Comparison of ENCODE assay signal across 11 cellular contexts in genomic region chr10:102777696-102778530, GRCh38. TPM values are rescaled to one million over a fixed set of nuclear protein-coding genes. Genes with fewer than 3 reads are reported as not detected.
A peak's percentile ranks its signal among the peaks of the same experiment; 100 is the strongest.
DNase-seq lines count a peak whose midpoint lies in the region; ATAC-seq and TF ChIP-seq lines count a peak whose summit lies in the region.
"Had no signal": no experiment of that assay in that cellular context is flagged by ENCODE, and none has a peak within 500 bp of the region (broad histone marks: within the 10 kb centered on the region; RNA-seq: fewer than 3 reads in every experiment).

No MANE protein-coding gene starts in this region.

- H3K4me3 ChIP-seq in Jurkat, Clone E6-1 (ENCODE audit: low read length), result no peak overlapping the region
- H3K4me3 ChIP-seq in mesenchymal stem cell (ENCODE audit: insufficient read depth in 1 of 2, low read depth in 1 of 2, low read length in 2 of 2), result no peak overlapping the region
- no peak overlapping the region for H3K4me3 ChIP-seq in stomach
- H3K4me3 ChIP-seq: SJSA1 had no signal

- peak overlapping the region; percentile 83 for H2BK15ac ChIP-seq in mesenchymal stem cell (ENCODE audit: low read depth, poor library complexity, severe bottlenecking)

- H3K36me3 ChIP-seq in mesenchymal stem cell (ENCODE audit: control insufficient read depth in 1 of 2, insufficient read depth in 2 of 2, low read depth in 1 of 2, low read length in 2 of 2), result peaks cover 0 to 10% of the 10 kb centered on the region in 2 experiments
- no peaks in the 10 kb centered on the region for H3K36me3 ChIP-seq in stomach
- H3K36me3 ChIP-seq: ovary, SJSA1 had no signal

- peak overlapping the region; percentile 66 to 81 for H3K4ac ChIP-seq in mesenchymal stem cell (ENCODE audit: low read depth in 1 of 2, low read length in 2 of 2)

- H4K91ac ChIP-seq in mesenchymal stem cell (ENCODE audit: low read length), result peak overlapping the region; percentile 57

- H3K4me2 ChIP-seq in mesenchymal stem cell (ENCODE audit: low read length, poor library complexity, severe bottlenecking), result no peak overlapping the region

- peak overlapping the region; percentile 86 to 91 for H3K18ac ChIP-seq in mesenchymal stem cell (ENCODE audit: low read depth in 1 of 2, low read length in 2 of 2)

- 74% methylated on average over 16 of the region's 17 CpGs for WGBS in mesenchymal stem cell
- 70 to 86% (median 82%) methylated on average over 17 of the region's 17 CpGs for WGBS in stomach, 5 donors

- H3K27ac ChIP-seq in mesenchymal stem cell (ENCODE audit: low read length, poor library complexity, severe bottlenecking) (peak overlapping the region; percentile 99), stomach (peak overlapping the region in 4 of 5 donors; percentile 87 to 92 (median 89))

- TF ChIP-seq CTCF in brain (conservative IDR thresholded peaks at IDR 0.05) (no peak), stomach (IDR thresholded peaks at IDR 0.05) (no peak)

- H3K27me3 ChIP-seq in mesenchymal stem cell (ENCODE audit: control insufficient read depth in 1 of 2, insufficient read depth in 1 of 2, low read length in 2 of 2), result no peaks in the 10 kb centered on the region
- H3K27me3 ChIP-seq in stomach, result no peaks in the 10 kb centered on the region
- H3K27me3 ChIP-seq: ovary, SJSA1 had no signal

- H3K27ac Mint-ChIP-seq in brain, result peak overlapping the region; percentile 14 to 98 (median 91)

- TF ChIP-seq EP300 in stomach (IDR thresholded peaks at IDR 0.05), result no peak

- peak overlapping the region in 4 of 5 experiments; percentile 32 to 84 (median 55) for H3K4me3 Mint-ChIP-seq in brain

- H4K8ac ChIP-seq in mesenchymal stem cell (ENCODE audit: low read length), result peak overlapping the region; percentile 67

- TF ChIP-seq POLR2A in stomach (IDR thresholded peaks at IDR 0.05), result no peak

- H3K27me3 Mint-ChIP-seq in brain, result no peaks in the 10 kb centered on the region

- intact Hi-C loops in stomach (cut with DNase I; ENCODE audit: low total_unique reads), result no loop called here

- no peak overlapping the region for H2AFZ ChIP-seq in mesenchymal stem cell (ENCODE audit: low read depth, low read length)

- peak overlapping the region in 1 of 2 experiments; percentile 85 for H3K14ac ChIP-seq in mesenchymal stem cell (ENCODE audit: low read length in 2 of 2)

- peak overlapping the region; percentile 73 to 93 for H2BK12ac ChIP-seq in mesenchymal stem cell (ENCODE audit: low read length in 2 of 2)

- H3K79me1 ChIP-seq in mesenchymal stem cell (replicated peaks; ENCODE audit: low read length, poor library complexity, severe bottlenecking), result peaks cover 33% of the 10 kb centered on the region

- peak overlapping the region; percentile 92 for H3K9ac ChIP-seq in mesenchymal stem cell (ENCODE audit: low read length)

- peaks cover 22% of the 10 kb centered on the region for H3K36me3 Mint-ChIP-seq in brain

- no peak for ATAC-seq in HG03521 (IDR thresholded peaks at IDR 0.05; ENCODE audit: unreplicated experiment)

- H2BK120ac ChIP-seq in mesenchymal stem cell (ENCODE audit: low read depth, low read length), result peak overlapping the region; percentile 66

- H2BK5ac ChIP-seq in mesenchymal stem cell (ENCODE audit: low read depth, low read length, poor library complexity, severe bottlenecking), result peak overlapping the region; percentile 94

- peak overlapping the region; percentile 94 for H2AK5ac ChIP-seq in mesenchymal stem cell (ENCODE audit: low read length, severe bottlenecking)

- peaks cover 89% of the 10 kb centered on the region for H3K4me1 Mint-ChIP-seq in brain

- no peak overlapping the region for H3K23ac ChIP-seq in mesenchymal stem cell (ENCODE audit: low read length in 2 of 2)

- peak; percentile 37 for DNase-seq in Jurkat, Clone E6-1 (ENCODE audit: low read depth, low spot score)
- DNase-seq in mesenchymal stem cell (no peak), stomach (no peak), middle frontal gyrus (ENCODE audit: extremely low spot score, low spot score) (no peak)
- DNase-seq in activated CD4-positive, alpha-beta T cell treated with anti-CD3 and anti-CD28 coated beads, Interleukin-2, amount 50 U/mL, for 48 hours, result no peak
- DNase-seq: stimulated activated CD8-positive, alpha-beta memory T cell treated with anti-CD3 and anti-CD28 coated beads, Interleukin-4, amount 100 ng/mL, for 48 hours had no signal

- H3K4me1 ChIP-seq in mesenchymal stem cell (ENCODE audit: control insufficient read depth, insufficient read depth, low read depth, low read length) (peaks cover 47% of the 10 kb centered on the region), stomach (peaks cover 80 to 100% (median 94%) of the 10 kb centered on the region in 4 donors)

- no peaks in the 10 kb centered on the region for H3K9me3 Mint-ChIP-seq in brain

- H3K9me3 ChIP-seq in mesenchymal stem cell (ENCODE audit: control insufficient read depth, low read length) (no peaks in the 10 kb centered on the region), stomach (no peaks in the 10 kb centered on the region)
- H3K9me3 ChIP-seq: ovary, SJSA1 had no signal

RNA-seq across cellular contexts. Expression of gene WBP1L, which starts 34.2 kb away (rescaled TPM):
- polyA plus RNA-seq in Jurkat, Clone E6-1 (2012; ENCODE audit: insufficient read depth, insufficient read length), result 11.6 TPM
- polyA plus RNA-seq in brain (ENCODE audit: insufficient read depth, low read depth, low replicate concordance) (23.8 TPM), stomach (10 to 100 TPM; 15.1 to 27.5 (median 25.4) TPM)
- 59.1 TPM for polyA plus RNA-seq in mesenchymal stem cell (2013, experiment 1 of 2)
- 58.7 TPM for polyA plus RNA-seq in mesenchymal stem cell (2013, experiment 2 of 2)
- total RNA-seq in stomach, result 100 to 1,000 TPM in 1 of 5 donors, 10 to 100 TPM in 4; 25.5 to 140 (median 43.3) TPM

RNA-seq across cellular contexts. Expression of gene CYP17A1, which starts 59.3 kb away (rescaled TPM):
- polyA plus RNA-seq in Jurkat, Clone E6-1 (2012; ENCODE audit: insufficient read depth, insufficient read length), result not detected
- polyA plus RNA-seq in brain (ENCODE audit: insufficient read depth, low read depth, low replicate concordance) (0.24 TPM), stomach (100 to 1,000 TPM in 1 of 3 donors, under 1 TPM in 2; 0.30 to 106 (median 0.37) TPM)
- polyA plus RNA-seq in mesenchymal stem cell (2013, experiment 1 of 2), result not detected
- polyA plus RNA-seq in mesenchymal stem cell (2013, experiment 2 of 2), result not detected
- total RNA-seq in stomach, result not detected
- total RNA-seq: G401, SJSA1 had no signal
